Comparison of ENCODE assay signal across 34 cellular contexts in the genomic region with DNA sequence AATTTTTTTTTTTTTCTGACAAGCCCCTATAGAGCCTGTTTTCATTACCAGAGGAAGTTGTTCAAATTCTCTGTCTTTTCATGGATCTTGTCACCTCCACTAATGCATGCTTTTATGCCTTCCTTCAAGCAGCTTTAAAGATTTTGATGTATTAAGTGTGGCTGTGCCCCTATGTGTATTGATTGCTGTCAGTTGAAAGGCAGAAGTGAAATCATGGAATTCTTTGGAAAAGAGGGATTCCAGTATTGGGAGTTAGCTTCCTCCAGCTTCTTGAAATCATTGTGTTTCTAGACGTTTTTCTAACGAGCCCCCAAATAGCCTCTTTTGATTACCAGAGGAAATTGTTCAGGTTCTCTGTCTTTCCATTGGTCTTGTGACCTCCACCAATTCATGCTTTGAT.
"Had no signal": no experiment of that assay in that cellular context is flagged by ENCODE, and none has a peak within 500 bp of the region (broad histone marks: within the 10 kb centered on the region; RNA-seq: fewer than 3 reads in every experiment).

No MANE protein-coding gene starts in this region.

- H3K9me3 ChIP-seq: MG63 had no signal

- H3K27me3 ChIP-seq: MG63 had no signal

- DNase-seq: Karpas-422, Kasumi-1, MG63, MM.1S, MV-4-11, NCI-H1048, NCI-H1092, NCI-H1092 treated with DMSO at 0.1 percent for 48 hours, NCI-H1105, NCI-H1105 treated with DMSO at 0.1 percent for 48 hours, NCI-H1417, NCI-H1417 treated with DMSO at 0.1 percent for 48 hours, NCI-H1436, NCI-H1436 treated with DMSO at 0.1 percent for 48 hours, NCI-H146, NCI-H1694, NCI-H1694 treated with DMSO at 0.1 percent for 48 hours, NCI-H187, NCI-H187 treated with DMSO at 0.1 percent for 48 hours, NCI-H1930, NCI-H2029, NCI-H2029 treated with DMSO at 0.1 percent for 48 hours, NCI-H2081, NCI-H2081 treated with DMSO at 0.1 percent for 48 hours, NCI-H2107, NCI-H2171, NCI-H2171 treated with DMSO at 0.1 percent for 48 hours, NCI-H2227 treated with DMSO at 0.1 percent for 48 hours, NCI-H226, NCI-H345, NCI-H446, NCI-H446 treated with DMSO at 0.1 percent for 48 hours, NCI-H510A, NCI-H510A treated with DMSO at 0.1 percent for 48 hours had no signal

- H3K4me3 ChIP-seq: MG63 had no signal

- H3K36me3 ChIP-seq: MG63 had no signal
